ENCODE assay signal across 8 cellular contexts in the genomic region with DNA sequence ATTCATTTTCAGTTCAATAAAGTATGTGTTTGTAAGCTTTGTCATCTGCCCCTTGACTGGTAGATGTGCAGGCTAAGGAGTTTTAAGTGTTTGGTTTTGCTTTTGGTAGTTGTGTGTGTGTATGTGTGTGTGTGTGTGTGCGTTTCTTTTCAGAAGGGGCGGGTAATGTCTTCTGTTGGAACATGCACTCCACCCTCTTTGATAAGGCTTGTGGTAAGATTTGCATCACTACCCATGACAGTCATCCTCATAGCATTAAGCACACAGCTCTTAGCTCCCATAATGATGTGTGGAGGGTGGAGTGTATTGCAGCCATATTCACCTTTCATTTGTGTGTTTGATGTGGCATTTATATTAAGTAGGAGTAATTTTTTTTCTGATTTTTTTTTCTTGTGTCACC.
DNase-seq lines count a peak whose midpoint lies in the region; ATAC-seq and TF ChIP-seq lines count a peak whose summit lies in the region.

No MANE protein-coding gene starts in this region.

- TF ChIP-seq CTCF in fibroblast of the aortic adventitia (IDR thresholded peaks at IDR 0.05; ENCODE audit: insufficient read depth, low read length), result peak; percentile 15

- ATAC-seq in GM18498 (IDR thresholded peaks at IDR 0.05; ENCODE audit: unreplicated experiment) (peak; percentile 54), GM21528 (IDR thresholded peaks at IDR 0.05; ENCODE audit: low FRiP score, unreplicated experiment) (peak; percentile 57)

- peak; percentile 91 for DNase-seq in Jurkat, Clone E6-1 (ENCODE audit: low read depth, low spot score)
- DNase-seq in fibroblast of the aortic adventitia (ENCODE audit: low read depth), result peak; percentile 71
- DNase-seq in NOMO-1 treated with DMSO at 0.1 percent for 48 hours (lab: John Stamatoyannopoulos, UW; ENCODE audit: unreplicated experiment), result no peak
- DNase-seq in KBM-7, result no peak
- no peak for DNase-seq in caudate nucleus (lab: John Stamatoyannopoulos, UW)
- DNase-seq in cortex of kidney (lab: John Stamatoyannopoulos, UW), result no peak

- H3K4me3 ChIP-seq in Jurkat, Clone E6-1 (ENCODE audit: low read length), result no peak overlapping the region
- no peak overlapping the region for H3K4me3 ChIP-seq in fibroblast of the aortic adventitia (ENCODE audit: low read depth, low read length)

- in situ Hi-C loops in KBM-7 (cut with MboI; ENCODE audit: low pct_unique_long_range_greater_than_20kb, low sequenced_read_pairs), result no loop called here

- no peak overlapping the region for H3K27ac ChIP-seq in caudate nucleus (ENCODE audit: low read depth, low read length)

Comparison
In these comparisons a context has a peak if more than half of its experiments do, and no peak if none do; other contexts are left out.
1. DNase-seq: peak in Jurkat, Clone E6-1 (single experiment) and fibroblast of the aortic adventitia (single experiment); none in NOMO-1 treated with DMSO at 0.1 percent for 48 hours (single experiment), KBM-7 (single experiment), caudate nucleus (0 of 61) and cortex of kidney (single experiment).